In genomic region chr15:25789616-25790002, GRCh38 we compare ENCODE assay signal across 14 cellular contexts.
A peak's percentile ranks its signal among the peaks of the same experiment; 100 is the strongest.
DNase-seq lines count a peak whose midpoint lies in the region; ATAC-seq and TF ChIP-seq lines count a peak whose summit lies in the region.
"Had no signal": no experiment of that assay in that cellular context is flagged by ENCODE, and none has a peak within 500 bp of the region (broad histone marks: within the 10 kb centered on the region; RNA-seq: fewer than 3 reads in every experiment).

No MANE protein-coding gene starts in this region.

- CTCF ChIA-PET in activated CD8-positive, alpha-beta memory T cell treated with anti-CD3 and anti-CD28 coated beads, Interleukin-2, amount 10 ng/mL, durations not matched to agents 7 days and 5 days (lab: Charles Lee) = interaction anchor here (0.6 kb wide), 1 partner anchor 58 kb away, joined by 3 read pairs; no protein-coding TSS in a partner anchor

- H3K27ac ChIP-seq in ascending aorta = peak overlapping the region; percentile 64 to 71
- peak overlapping the region; percentile 51 to 52 for H3K27ac ChIP-seq in mucosa of rectum (ENCODE audit: low read depth in 2 of 2, low read length in 2 of 2)
- H3K27ac ChIP-seq in thoracic aorta = peak overlapping the region; percentile 51 to 55

- H3K9me3 Mint-ChIP-seq in T-helper 2 cell treated with Interferon-gamma antibody and Interleukin-4, amounts not matched to agents 5 μg/mL and 100 μg/mL, for 36 hours = no peaks in the 10 kb centered on the region
- H3K9me3 Mint-ChIP-seq in activated CD8-positive, alpha-beta memory T cell treated with anti-CD3 and anti-CD28 coated beads, Interleukin-2, amount 10 ng/mL, durations not matched to agents 7 days and 5 days (ENCODE audit: low read depth) = no peaks in the 10 kb centered on the region
- H3K9me3 Mint-ChIP-seq: nephron progenitor cell had no signal

- peaks cover 12% of the 10 kb centered on the region for H3K36me3 Mint-ChIP-seq in T-helper 2 cell treated with Interferon-gamma antibody and Interleukin-4, amounts not matched to agents 5 μg/mL and 100 μg/mL, for 36 hours (ENCODE audit: low read depth)
- peaks cover 3% of the 10 kb centered on the region for H3K36me3 Mint-ChIP-seq in activated CD8-positive, alpha-beta memory T cell treated with anti-CD3 and anti-CD28 coated beads, Interleukin-2, amount 10 ng/mL, durations not matched to agents 7 days and 5 days

- ATAC-seq in thoracic aorta (ENCODE audit: insufficient number of reproducible peaks, low FRiP score, low read depth) = no peak
- no peak for ATAC-seq in activated CD8-positive, alpha-beta memory T cell treated with anti-CD3 and anti-CD28 coated beads, Interleukin-2, amount 10 ng/mL, durations not matched to agents 7 days and 5 days
- ATAC-seq: HCT116, left colon had no signal

- H3K9ac ChIP-seq in mucosa of rectum (ENCODE audit: low read depth in 1 of 2, low read length in 2 of 2) = no peak overlapping the region

- H3K27me3 ChIP-seq in ascending aorta (no peaks in the 10 kb centered on the region), mucosa of rectum (ENCODE audit: control insufficient read depth in 2 of 2, insufficient read depth in 2 of 2, low read length in 2 of 2) (no peaks in the 10 kb centered on the region), thoracic aorta (replicated peaks; ENCODE audit: insufficient read depth) (no peaks in the 10 kb centered on the region)
- H3K27me3 ChIP-seq: testis had no signal

- no peak overlapping the region for H3K4me3 Mint-ChIP-seq in T-helper 2 cell treated with Interferon-gamma antibody and Interleukin-4, amounts not matched to agents 5 μg/mL and 100 μg/mL, for 36 hours
- H3K4me3 Mint-ChIP-seq in activated CD8-positive, alpha-beta memory T cell treated with anti-CD3 and anti-CD28 coated beads, Interleukin-2, amount 10 ng/mL, durations not matched to agents 7 days and 5 days = no peak overlapping the region
- H3K4me3 Mint-ChIP-seq: nephron progenitor cell had no signal

- no peaks in the 10 kb centered on the region for H3K36me3 ChIP-seq in ascending aorta
- H3K36me3 ChIP-seq in mucosa of rectum (ENCODE audit: control insufficient read depth in 2 of 2, insufficient read depth in 2 of 2, low read length in 2 of 2) = no peaks in the 10 kb centered on the region
- no peaks in the 10 kb centered on the region for H3K36me3 ChIP-seq in thoracic aorta

- no peaks in the 10 kb centered on the region for H3K9me3 ChIP-seq in ascending aorta
- no peaks in the 10 kb centered on the region for H3K9me3 ChIP-seq in mucosa of rectum (ENCODE audit: control insufficient read depth in 2 of 2, low read length in 2 of 2)
- no peaks in the 10 kb centered on the region for H3K9me3 ChIP-seq in thoracic aorta
- H3K9me3 ChIP-seq: testis had no signal

- no peak overlapping the region for H3K27ac Mint-ChIP-seq in T-helper 2 cell treated with Interferon-gamma antibody and Interleukin-4, amounts not matched to agents 5 μg/mL and 100 μg/mL, for 36 hours
- no peak overlapping the region for H3K27ac Mint-ChIP-seq in activated CD8-positive, alpha-beta memory T cell treated with anti-CD3 and anti-CD28 coated beads, Interleukin-2, amount 10 ng/mL, durations not matched to agents 7 days and 5 days
- H3K27ac Mint-ChIP-seq: nephron progenitor cell had no signal

- intact Hi-C loops in ascending aorta (cut with DNase I) = loop anchor here (2.0 to 10.0 kb wide), 6 partner anchors 41 to 355 kb away; partner anchors contain the start of gene UBE3A

- H3K4me3 ChIP-seq in ascending aorta (no peak overlapping the region), mucosa of rectum (ENCODE audit: low read length in 2 of 2) (no peak overlapping the region), thoracic aorta (no peak overlapping the region)
- H3K4me3 ChIP-seq: testis had no signal

- DNase-seq in activated effector memory CD4-positive, alpha-beta T cell treated with anti-CD3 and anti-CD28 coated beads, Interleukin-2, amount 50 U/mL, for 16 hours = peak; percentile 31
- DNase-seq in activated effector memory CD4-positive, alpha-beta T cell treated with Interleukin-2 at 50 U/mL for 16 hours = no peak
- DNase-seq in ascending aorta (ENCODE audit: low spot score in 2 of 2) = no peak
- no peak for DNase-seq in thoracic aorta (ENCODE audit: low spot score)
- no peak for DNase-seq in T-helper 2 cell treated with Interferon-gamma antibody and Interleukin-4, amounts not matched to agents 5 μg/mL and 100 μg/mL, for 36 hours (ENCODE audit: low spot score)
- no peak for DNase-seq in activated CD8-positive, alpha-beta memory T cell treated with anti-CD3 and anti-CD28 coated beads, Interleukin-2, amount 10 ng/mL, durations not matched to agents 7 days and 5 days
- DNase-seq in NAMALWA (ENCODE audit: low spot score) = no peak
- DNase-seq: NCI-H2107, nephron progenitor cell, small intestine had no signal

- peaks cover 60% of the 10 kb centered on the region for H3K4me1 Mint-ChIP-seq in T-helper 2 cell treated with Interferon-gamma antibody and Interleukin-4, amounts not matched to agents 5 μg/mL and 100 μg/mL, for 36 hours (ENCODE audit: low read depth)
- peaks cover 54% of the 10 kb centered on the region for H3K4me1 Mint-ChIP-seq in activated CD8-positive, alpha-beta memory T cell treated with anti-CD3 and anti-CD28 coated beads, Interleukin-2, amount 10 ng/mL, durations not matched to agents 7 days and 5 days

- no peak for TF ChIP-seq CTCF in ascending aorta (IDR thresholded peaks at IDR 0.05)
- TF ChIP-seq CTCF in thoracic aorta (IDR thresholded peaks at IDR 0.05) = no peak

- H3K4me1 ChIP-seq in ascending aorta (peaks cover 11 to 43% of the 10 kb centered on the region in 2 donors), mucosa of rectum (ENCODE audit: control insufficient read depth in 2 of 2, insufficient read depth in 2 of 2, low read length in 2 of 2) (peaks cover 2 to 7% of the 10 kb centered on the region in 2 donors), thoracic aorta (ENCODE audit: control insufficient read depth in 1 of 2, low read depth in 2 of 2) (peaks cover 38 to 79% of the 10 kb centered on the region in 2 donors)

- H3K27me3 Mint-ChIP-seq in T-helper 2 cell treated with Interferon-gamma antibody and Interleukin-4, amounts not matched to agents 5 μg/mL and 100 μg/mL, for 36 hours (ENCODE audit: low read depth) = no peaks in the 10 kb centered on the region
- no peaks in the 10 kb centered on the region for H3K27me3 Mint-ChIP-seq in activated CD8-positive, alpha-beta memory T cell treated with anti-CD3 and anti-CD28 coated beads, Interleukin-2, amount 10 ng/mL, durations not matched to agents 7 days and 5 days
